9 cellular contexts compared by ENCODE assay signal in genomic region chr9:121620777-121621437, GRCh38. TPM values are rescaled to one million over a fixed set of nuclear protein-coding genes. Genes with fewer than 3 reads are reported as not detected.
DNase-seq lines count a peak whose midpoint lies in the region; ATAC-seq, FAIRE-seq and TF ChIP-seq lines count a peak whose summit lies in the region.
"Had no signal": no experiment of that assay in that cellular context is flagged by ENCODE, and none has a peak within 500 bp of the region (broad histone marks: within the 10 kb centered on the region; RNA-seq: fewer than 3 reads in every experiment).

No MANE protein-coding gene starts in this region.

- TF ChIP-seq EP300 in K562 (IDR thresholded peaks at IDR 0.05; ENCODE audit: low read length) = no peak
- TF ChIP-seq EP300 in tibial nerve (IDR thresholded peaks at IDR 0.05) = no peak

- no peaks in the 10 kb centered on the region for H3K79me2 ChIP-seq in KMS-11 (ENCODE audit: insufficient read depth, low read depth)
- H3K79me2 ChIP-seq in K562 (ENCODE audit: control insufficient read depth, insufficient read depth, low read length) = no peaks in the 10 kb centered on the region

- H3K4me1 Mint-ChIP-seq in CD4-positive, alpha-beta memory T cell = no peaks in the 10 kb centered on the region
- H3K4me1 Mint-ChIP-seq: IgD-negative memory B cell had no signal

- intact Hi-C loops in K562 (cut with micrococcal nuclease) = loop anchor here (5.0 kb wide), 1 partner anchor 371 kb away; no protein-coding TSS in a partner anchor
- intact Hi-C loops in CD4-positive, alpha-beta memory T cell (cut with micrococcal nuclease) = no loop called here

- H3K4me3 Mint-ChIP-seq in CD4-positive, alpha-beta memory T cell = no peak overlapping the region

- CTCF ChIA-PET in K562 (lab: Yijun Ruan, JAX; ENCODE audit: low intra/inter-chr PET ratio) = interaction anchor here (0.6 kb wide), 1 partner anchor 147 kb away, joined by 3 read pairs; no protein-coding TSS in a partner anchor
- CTCF ChIA-PET in CD4-positive, alpha-beta memory T cell (lab: Charles Lee; ENCODE audit: partially characterized antibody) = no interaction called here

- ATAC-seq in K562 (peak; percentile 96), HG02885 (IDR thresholded peaks at IDR 0.05; ENCODE audit: poor library complexity, unreplicated experiment) (no peak)

- H2AFZ ChIP-seq in KMS-11 (ENCODE audit: low read depth) (no peak overlapping the region), K562 (ENCODE audit: low read depth, low read length) (no peak overlapping the region)

- no peaks in the 10 kb centered on the region for H4K20me1 ChIP-seq in KMS-11 (ENCODE audit: insufficient read depth)
- H4K20me1 ChIP-seq in K562 (replicated peaks; ENCODE audit: control insufficient read depth, insufficient read depth, low read length) = no peaks in the 10 kb centered on the region; the same call in 1 of the 2 replicates

- H3K4me3 ChIP-seq in KMS-11 (IDR thresholded peaks at IDR 0.05; ENCODE audit: insufficient read depth, low read depth, low read length) = no peak overlapping the region
- H3K4me3 ChIP-seq in K562 = no peak overlapping the region
- no peak overlapping the region for H3K4me3 ChIP-seq in tibial nerve
- H3K4me3 ChIP-seq in CD4-positive, alpha-beta memory T cell (ENCODE audit: low read length in 2 of 2) = no peak overlapping the region

- FAIRE-seq in K562 (lab: Jason Lieb, UNC) = no peak

- H3K27me3 Mint-ChIP-seq in CD4-positive, alpha-beta memory T cell = peaks cover 1 to 11% of the 10 kb centered on the region in 2 donors

- H3K4me2 ChIP-seq in KMS-11 (no peak overlapping the region), K562 (ENCODE audit: insufficient read depth, low read length) (no peak overlapping the region)

- BruUV-seq in K562 (replicated peaks; lab: Mats Ljungman, UMichigan) = no TSS peak

- H3K27me3 ChIP-seq in KMS-11 (ENCODE audit: insufficient read depth, low read depth) (no peaks in the 10 kb centered on the region), K562 (ENCODE audit: control insufficient read depth in 2 of 2, insufficient read depth in 2 of 2, low read length in 2 of 2) (peaks cover 4 to 34% of the 10 kb centered on the region in 2 experiments; a peak in 3 of 5 replicates), tibial nerve (no peaks in the 10 kb centered on the region)
- no peaks in the 10 kb centered on the region for H3K27me3 ChIP-seq in CD4-positive, alpha-beta memory T cell (ENCODE audit: insufficient read depth, low read length)

- DNase-seq in ELF-1 (ENCODE audit: low read depth, low spot score) = peak; percentile 54
- DNase-seq in K562 (ENCODE audit: extremely low read depth in 1 of 4, low spot score in 3 of 4) = peak; percentile 50 to 67 (median 56)
- DNase-seq in myocyte (ENCODE audit: low read depth) = peak; percentile 27
- DNase-seq in tibial nerve (ENCODE audit: low spot score in 2 of 2) = no peak
- no peak for DNase-seq in DMS114 treated with DMSO at 0.1 percent for 48 hours (lab: John Stamatoyannopoulos, UW; ENCODE audit: unreplicated experiment)
- DNase-seq in CD4-positive, alpha-beta memory T cell = no peak

- H3K9me3 Mint-ChIP-seq in CD4-positive, alpha-beta memory T cell = peaks cover 0 to 3% (median 0%) of the 10 kb centered on the region in 8 donors
- H3K9me3 Mint-ChIP-seq: IgD-negative memory B cell had no signal

- no peaks in the 10 kb centered on the region for H3K9me1 ChIP-seq in K562 (ENCODE audit: control insufficient read depth, insufficient read depth, low read length)

- no peak overlapping the region for H3K27ac Mint-ChIP-seq in CD4-positive, alpha-beta memory T cell

- WGBS in K562 (ENCODE audit: insufficient coverage, low coverage, missing lambda C conversion rate) = 5% methylated on average over 2 of the region's 3 CpGs
- 60 to 66% methylated on average over 3 of the region's 3 CpGs for WGBS in tibial nerve, 2 donors

- H3K36me3 ChIP-seq in KMS-11 (ENCODE audit: insufficient read depth) (no peaks in the 10 kb centered on the region), K562 (ENCODE audit: control insufficient read depth, insufficient read depth, low read length) (no peaks in the 10 kb centered on the region), tibial nerve (no peaks in the 10 kb centered on the region)
- no peaks in the 10 kb centered on the region for H3K36me3 ChIP-seq in CD4-positive, alpha-beta memory T cell (ENCODE audit: insufficient read depth, low read length)

- H3K4me1 ChIP-seq in KMS-11 (ENCODE audit: low read depth, poor library complexity, severe bottlenecking) = no peaks in the 10 kb centered on the region
- H3K4me1 ChIP-seq in K562 (replicated peaks in 1 of 2; ENCODE audit: control insufficient read depth in 2 of 2, insufficient read depth in 2 of 2, low read length in 2 of 2) = no peaks in the 10 kb centered on the region
- H3K4me1 ChIP-seq in tibial nerve = peaks cover 0 to 10% (median 0%) of the 10 kb centered on the region in 4 donors
- no peaks in the 10 kb centered on the region for H3K4me1 ChIP-seq in CD4-positive, alpha-beta memory T cell (ENCODE audit: insufficient read depth, low read length)

- H3K27ac ChIP-seq in KMS-11 (no peak overlapping the region), K562 (ENCODE audit: extremely low read depth, low read depth, low read length) (no peak overlapping the region), tibial nerve (no peak overlapping the region)
- H3K27ac ChIP-seq in CD4-positive, alpha-beta memory T cell (ENCODE audit: low read depth, low read length) = no peak overlapping the region

- TF ChIP-seq POLR2A in K562 (conservative IDR thresholded peaks at IDR 0.05) (no peak), tibial nerve (IDR thresholded peaks at IDR 0.05) (no peak)

- TF ChIP-seq CTCF in KMS-11 (conservative IDR thresholded peaks at IDR 0.05; ENCODE audit: low read depth, low read length) = peak; percentile 63
- TF ChIP-seq CTCF in K562 (IDR thresholded peaks at IDR 0.05 in 2 of 3, conservative IDR thresholded peaks at IDR 0.05 in 1 of 3; ENCODE audit: insufficient read depth in 2 of 3, low read depth in 1 of 3, low read length in 3 of 3) = peak; percentile 69 to 80 (median 76)
- TF ChIP-seq CTCF in tibial nerve (IDR thresholded peaks at IDR 0.05) = no peak

- H3K36me3 Mint-ChIP-seq in CD4-positive, alpha-beta memory T cell = no peaks in the 10 kb centered on the region
- H3K36me3 Mint-ChIP-seq: IgD-negative memory B cell had no signal

- TF ChIP-seq RAD21 in K562 (CRISPR knock-in tag; conservative IDR thresholded peaks at IDR 0.05 in 1 of 2, IDR thresholded peaks at IDR 0.05 in 1 of 2) = peak; percentile 12 to 59; a peak in 2 of 4 replicates

- H3K9me3 ChIP-seq in K562 (replicated peaks; ENCODE audit: control insufficient read depth, insufficient read depth, low read depth, low read length) = no peaks in the 10 kb centered on the region
- no peaks in the 10 kb centered on the region for H3K9me3 ChIP-seq in tibial nerve
- H3K9me3 ChIP-seq in CD4-positive, alpha-beta memory T cell (ENCODE audit: control insufficient read depth in 1 of 2, low read length in 2 of 2) = no peaks in the 10 kb centered on the region

- H3K9ac ChIP-seq in KMS-11 (no peak overlapping the region), K562 (ENCODE audit: insufficient read depth in 1 of 2, low read depth in 2 of 2, low read length in 2 of 2) (no peak overlapping the region)

- POLR2A ChIA-PET in K562 (lab: Yijun Ruan, JAX) = interaction anchor here (0.8 to 1.1 kb wide), 3 partner anchors 13 to 76 kb away, joined by 3 read pairs; no protein-coding TSS in a partner anchor
- POLR2A ChIA-PET in CD4-positive, alpha-beta memory T cell (lab: Charles Lee; ENCODE audit: partially characterized antibody) = no interaction called here

- in situ Hi-C loops in K562 (cut with MboI) = no loop called here

TF ChIP-seq in K562, 482 proteins besides CTCF, POLR2A, EP300 and RAD21 (continues in another document):
- no peak for TF ChIP-seq KLF1 (tag; IDR thresholded peaks at IDR 0.05)
- TF ChIP-seq CCAR2 (IDR thresholded peaks at IDR 0.05; ENCODE audit: low read depth, low read length) = no peak
- no peak for TF ChIP-seq HNRNPUL1 (IDR thresholded peaks at IDR 0.05; ENCODE audit: low read length)
- TF ChIP-seq TSC22D4 (tag; IDR thresholded peaks at IDR 0.05) = no peak
- TF ChIP-seq MYC (IDR thresholded peaks at IDR 0.05; ENCODE audit: low read depth, low read length) = no peak
- no peak for TF ChIP-seq MYC (CRISPR knock-in tag; IDR thresholded peaks at IDR 0.05; ENCODE audit: borderline replicate concordance, low read depth)
- 0 out of 4 replicates have a peak, but pooled peaks of 1 of the 2 experiments have one; percentile 18 for TF ChIP-seq MAZ (CRISPR knock-in tag; conservative IDR thresholded peaks at IDR 0.05 in 1 of 2, IDR thresholded peaks at IDR 0.05 in 1 of 2)
- TF ChIP-seq CBFA2T3 (IDR thresholded peaks at IDR 0.05) = no peak
- TF ChIP-seq ZNF12 (CRISPR knock-in tag; IDR thresholded peaks at IDR 0.05) = no peak

RNA-seq across cellular contexts. Expression of gene DAB2IP, which starts 30.5 kb away (rescaled TPM):
- total RNA-seq in K562 (2011; cell fraction: chromatin; rRNA removed; ENCODE audit: low replicate concordance) = 0.28 TPM in 1 of 2 replicates, not detected in the other
- under 0.01 TPM in 1 of 2 replicates, not detected in the other for total RNA-seq in K562 (2011; cell fraction: nucleolus; rRNA removed)
- not detected in 2 replicates for total RNA-seq in K562 (2011; cell fraction: nucleoplasm; rRNA removed)
- total RNA-seq in K562 (2014; rRNA removed) (not detected in 2 replicates), K562 (2014; rRNA removed; fragmentation: Illumina TruSeq; extraction: Trizol) (not detected in 2 replicates), K562 (2015; rRNA removed; fragmentation: Illumina TruSeq; extraction: Trizol) (0.04 TPM in 1 of 2 replicates, not detected in the other), K562 (2021) (0.31 and 0.38 TPM in 2 replicates), myocyte (4.5 and 6.6 TPM in 2 replicates), tibial nerve (10 to 100 TPM; 35.2 to 56.4 (median 51.4) TPM)
- polyA plus RNA-seq in K562 (2011; rRNA removed) (0.03 and 0.10 TPM in 2 replicates), K562 (2014; fragmentation: Illumina TruSeq; extraction: Trizol) (not detected in 2 replicates), K562 (2014; fragmentation: Nextera tagmentation; extraction: Ambion mirVana) (under 1 TPM in 1 of 2 experiments, not detected in 1; 0.06 TPM), K562 (2014; rRNA removed) (not detected in 2 replicates)
- 0.03 and 0.07 TPM in 2 replicates for polyA plus RNA-seq in K562 (2011; cell fraction: cytosol; rRNA removed)
- polyA plus RNA-seq in K562 (2011; cell fraction: nucleus; rRNA removed) = 0.23 and 0.48 TPM in 2 replicates
- polyA plus RNA-seq in K562 (2012) = 0.03 and 0.11 TPM in 2 replicates
- polyA minus RNA-seq in K562 (2011; rRNA and poly(A)+ RNA removed) = 0.07 TPM in 1 of 2 replicates, not detected in the other
- polyA minus RNA-seq in K562 (2011; cell fraction: cytosol; rRNA and poly(A)+ RNA removed) = 0.67 and 0.82 TPM in 2 replicates
- polyA minus RNA-seq in K562 (2011; cell fraction: nucleus; rRNA and poly(A)+ RNA removed) = 0.13 and 0.22 TPM in 2 replicates
- polyA plus RNA-seq in myocyte (2012) = 11.8 TPM
- not detected for total RNA-seq in CD4-positive, alpha-beta memory T cell
- not detected for polyA plus RNA-seq in CD4-positive, alpha-beta memory T cell
- polyA plus RNA-seq: IgD-negative memory B cell had no signal

Comparison
In these comparisons a context has a peak if more than half of its experiments do, and no peak if none do; other contexts are left out.
1. DNase-seq: peak in ELF-1 (single experiment), K562 (4 of 4) and myocyte (single experiment); none in tibial nerve (0 of 2), DMS114 treated with DMSO at 0.1 percent for 48 hours (single experiment) and CD4-positive, alpha-beta memory T cell (0 of 5).
2. CTCF ChIP-seq: peak in KMS-11 (single experiment) and K562 (3 of 3); none in tibial nerve (0 of 5).